In genomic region chr1:68051475-68051874, GRCh38 we compare ENCODE assay signal across 1 cellular context.
TF ChIP-seq lines count a peak whose summit lies in the region.

No MANE protein-coding gene starts in this region.

TF ChIP-seq in WTC11, 78 proteins besides CTCF, POLR2A, EP300 and RAD21 (continued from another document):
- TF ChIP-seq KAT7 (CRISPR knock-in tag; IDR thresholded peaks at IDR 0.05; ENCODE audit: borderline replicate concordance) (no peak), TCF7 (CRISPR knock-in tag; IDR thresholded peaks at IDR 0.05; ENCODE audit: low read depth) (no peak), ZNF263 (CRISPR knock-in tag; IDR thresholded peaks at IDR 0.05; ENCODE audit: low read depth) (no peak), ZNF317 (CRISPR knock-in tag; IDR thresholded peaks at IDR 0.05; ENCODE audit: borderline replicate concordance, low read depth) (no peak), NFE2L1 (CRISPR knock-in tag; IDR thresholded peaks at IDR 0.05) (no peak), ZNF396 (CRISPR knock-in tag; IDR thresholded peaks at IDR 0.05; ENCODE audit: borderline replicate concordance) (no peak), TEAD1 (CRISPR knock-in tag; IDR thresholded peaks at IDR 0.05) (no peak), IRF1 (CRISPR knock-in tag; IDR thresholded peaks at IDR 0.05) (no peak), NFYB (CRISPR knock-in tag; conservative IDR thresholded peaks at IDR 0.05; ENCODE audit: low read depth) (no peak), NR2C2 (CRISPR knock-in tag; IDR thresholded peaks at IDR 0.05) (no peak)
- TF ChIP-seq, protein P1, sequence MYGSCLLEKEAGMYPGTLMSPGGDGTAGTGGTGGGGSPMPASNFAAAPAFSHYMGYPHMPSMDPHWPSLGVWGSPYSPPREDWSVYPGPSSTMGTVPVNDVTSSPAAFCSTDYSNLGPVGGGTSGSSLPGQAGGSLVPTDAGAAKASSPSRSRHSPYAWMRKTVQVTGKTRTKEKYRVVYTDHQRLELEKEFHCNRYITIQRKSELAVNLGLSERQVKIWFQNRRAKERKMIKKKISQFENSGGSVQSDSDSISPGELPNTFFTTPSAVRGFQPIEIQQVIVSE (CRISPR knock-in tag; IDR thresholded peaks at IDR 0.05; ENCODE audit: borderline replicate concordance), result no peak
